In the genomic region with DNA sequence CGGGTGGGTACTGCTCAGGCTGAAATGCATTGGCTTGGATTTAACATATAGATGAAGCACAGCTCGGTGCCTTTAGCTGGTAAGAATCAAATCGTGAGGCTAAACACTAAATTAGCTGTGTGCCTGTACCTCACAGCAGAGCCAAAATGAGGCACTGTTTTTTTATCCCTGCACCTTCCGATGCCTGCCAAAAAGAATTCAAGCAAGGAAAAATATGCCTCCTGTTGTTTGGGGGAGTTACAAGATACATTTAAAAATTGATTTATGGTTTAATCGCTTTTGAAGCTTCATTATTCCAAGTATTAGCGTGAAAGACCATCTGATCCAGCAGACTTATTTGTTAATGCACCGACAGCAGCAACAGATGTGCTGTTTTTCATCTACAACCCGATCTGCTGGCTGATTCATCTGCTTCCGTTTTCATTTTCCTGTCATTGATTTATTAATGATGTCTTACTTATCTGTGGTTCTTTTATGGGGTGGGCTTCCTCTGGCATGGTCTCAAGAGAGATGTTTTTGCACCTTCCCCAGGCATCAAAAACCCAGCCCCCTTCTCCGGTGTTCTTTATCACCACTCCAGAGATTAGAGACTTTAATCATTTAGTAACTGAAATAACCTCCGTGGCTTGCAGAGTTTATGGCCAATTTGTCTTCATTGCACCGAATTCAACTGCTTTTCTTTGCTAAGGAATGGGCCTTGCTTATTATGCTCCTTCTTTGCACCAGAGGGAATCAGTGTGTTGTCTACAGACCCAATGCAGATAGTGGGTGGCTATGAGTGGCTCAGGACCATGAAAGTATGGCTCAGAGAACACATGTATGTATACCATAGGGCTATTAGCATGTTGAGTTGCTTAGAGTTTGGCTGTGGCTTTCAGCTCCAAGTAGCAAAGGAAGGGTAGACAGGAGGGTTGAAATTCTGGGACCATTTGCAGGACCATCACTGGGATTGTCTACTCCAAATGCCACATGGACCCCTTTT, we compare ENCODE assay signal across 15 cellular contexts.
DNase-seq lines count a peak whose midpoint lies in the region; ATAC-seq and TF ChIP-seq lines count a peak whose summit lies in the region.
"Had no signal": no experiment of that assay in that cellular context is flagged by ENCODE, and none has a peak within 500 bp of the region (broad histone marks: within the 10 kb centered on the region; RNA-seq: fewer than 3 reads in every experiment).

No MANE protein-coding gene starts in this region.

- H3K27ac Mint-ChIP-seq in CD8-positive, alpha-beta memory T cell: peak overlapping the region in 2 of 8 donors; percentile 10 to 61
- no peak overlapping the region for H3K27ac Mint-ChIP-seq in activated CD8-positive, alpha-beta T cell treated with anti-CD3 and anti-CD28 coated beads for 36 hours

- peaks cover 3% of the 10 kb centered on the region for H3K4me1 ChIP-seq in CD8-positive, alpha-beta memory T cell (ENCODE audit: insufficient read depth, low read length)
- H3K4me1 ChIP-seq in Loucy (ENCODE audit: insufficient read depth, low read length, poor library complexity, severe bottlenecking): peaks cover 68% of the 10 kb centered on the region
- H3K4me1 ChIP-seq: right lobe of liver had no signal

- POLR2A ChIA-PET in CD8-positive, alpha-beta memory T cell (lab: Charles Lee): no interaction called here
- POLR2A ChIA-PET in activated CD8-positive, alpha-beta T cell treated with anti-CD3 and anti-CD28 coated beads for 36 hours (lab: Charles Lee): no interaction called here

- H3K27ac ChIP-seq in CD8-positive, alpha-beta memory T cell (ENCODE audit: low read depth, low read length): no peak overlapping the region
- H3K27ac ChIP-seq: right lobe of liver had no signal

- DNase-seq in CD8-positive, alpha-beta memory T cell: no peak
- no peak for DNase-seq in activated CD8-positive, alpha-beta T cell treated with anti-CD3 and anti-CD28 coated beads for 36 hours
- DNase-seq in lung microvascular endothelial cell (ENCODE audit: low read depth in 2 of 2) (peak; percentile 52 to 72), putamen (ENCODE audit: low spot score) (no peak)
- DNase-seq: activated CD8-positive, alpha-beta memory T cell treated with anti-CD3 and anti-CD28 coated beads, Interleukin-2, amount 50 U/mL, for 48 hours; effector CD4-positive, alpha-beta T cell; head of caudate nucleus; NCI-H1092; NCI-H526 treated with DMSO at 0.1 percent for 48 hours; right lobe of liver had no signal

- no peaks in the 10 kb centered on the region for H4K20me1 ChIP-seq in Loucy (ENCODE audit: insufficient read depth, low read length, poor library complexity, severe bottlenecking)

- peaks cover 33% of the 10 kb centered on the region for H3F3A ChIP-seq in Loucy (ENCODE audit: low read depth)

- peaks cover 1 to 14% of the 10 kb centered on the region in 2 donors for H3K27me3 Mint-ChIP-seq in CD8-positive, alpha-beta memory T cell
- H3K27me3 Mint-ChIP-seq in activated CD8-positive, alpha-beta T cell treated with anti-CD3 and anti-CD28 coated beads for 36 hours: peaks cover 5% of the 10 kb centered on the region

- no peaks in the 10 kb centered on the region for H3K36me3 ChIP-seq in CD8-positive, alpha-beta memory T cell (ENCODE audit: insufficient read depth, low read length)
- peaks cover 11% of the 10 kb centered on the region; the same call in 1 of the 2 replicates for H3K36me3 ChIP-seq in Loucy (ENCODE audit: insufficient read depth, low read length)
- H3K36me3 ChIP-seq: right lobe of liver had no signal

- H3K27me3 ChIP-seq in CD8-positive, alpha-beta memory T cell (ENCODE audit: insufficient read depth, low read length, poor library complexity, severe bottlenecking): no peaks in the 10 kb centered on the region
- no peaks in the 10 kb centered on the region for H3K27me3 ChIP-seq in Loucy (ENCODE audit: insufficient read depth, low read length, poor library complexity, severe bottlenecking)
- H3K27me3 ChIP-seq: right lobe of liver had no signal

- H3K36me3 Mint-ChIP-seq in CD8-positive, alpha-beta memory T cell: peaks cover 0 to 8% (median 0%) of the 10 kb centered on the region in 3 donors
- no peaks in the 10 kb centered on the region for H3K36me3 Mint-ChIP-seq in activated CD8-positive, alpha-beta T cell treated with anti-CD3 and anti-CD28 coated beads for 36 hours (ENCODE audit: low read depth)

- ATAC-seq in activated CD8-positive, alpha-beta T cell treated with anti-CD3 and anti-CD28 coated beads for 36 hours: no peak
- ATAC-seq in GM19324 (IDR thresholded peaks at IDR 0.05; ENCODE audit: low FRiP score, unreplicated experiment): no peak
- ATAC-seq in GM19351 (IDR thresholded peaks at IDR 0.05; ENCODE audit: unreplicated experiment): no peak
- ATAC-seq in GM21526 (IDR thresholded peaks at IDR 0.05; ENCODE audit: low FRiP score, unreplicated experiment): no peak
- ATAC-seq: right lobe of liver, Right ventricle myocardium inferior had no signal

- CTCF ChIA-PET in CD8-positive, alpha-beta memory T cell (lab: Charles Lee): no interaction called here
- CTCF ChIA-PET in activated CD8-positive, alpha-beta T cell treated with anti-CD3 and anti-CD28 coated beads for 36 hours (lab: Charles Lee): interaction anchor here (1.0 kb wide), 1 partner anchor 12 kb away, joined by 3 read pairs; no protein-coding TSS in a partner anchor

- intact Hi-C loops in activated CD8-positive, alpha-beta T cell treated with anti-CD3 and anti-CD28 coated beads for 36 hours (cut with micrococcal nuclease): no loop called here

- no peaks in the 10 kb centered on the region for H3K9me2 ChIP-seq in Loucy (replicated peaks; ENCODE audit: low read depth, low read length)

- no peaks in the 10 kb centered on the region for H3K9me3 ChIP-seq in CD8-positive, alpha-beta memory T cell (ENCODE audit: low read length)
- H3K9me3 ChIP-seq in Loucy (ENCODE audit: insufficient read depth, low read depth, low read length): peaks cover 25% of the 10 kb centered on the region; the same call in 1 of the 2 replicates
- H3K9me3 ChIP-seq: right lobe of liver had no signal

- H3K9me3 Mint-ChIP-seq in CD8-positive, alpha-beta memory T cell: peaks cover 0 to 17% (median 1%) of the 10 kb centered on the region in 5 donors
- peaks cover 6% of the 10 kb centered on the region for H3K9me3 Mint-ChIP-seq in activated CD8-positive, alpha-beta T cell treated with anti-CD3 and anti-CD28 coated beads for 36 hours

- peak overlapping the region; percentile 74 for H3K4me2 ChIP-seq in Loucy (ENCODE audit: low read depth, low read length, poor library complexity, severe bottlenecking)

- no peak overlapping the region for H2AFZ ChIP-seq in Loucy (ENCODE audit: low read length)

- H3K4me1 Mint-ChIP-seq in CD8-positive, alpha-beta memory T cell: peaks cover 9 to 12% (median 9%) of the 10 kb centered on the region in 3 donors
- H3K4me1 Mint-ChIP-seq in activated CD8-positive, alpha-beta T cell treated with anti-CD3 and anti-CD28 coated beads for 36 hours (ENCODE audit: low read depth): peaks cover 12% of the 10 kb centered on the region

- peak; percentile 41 for TF ChIP-seq CTCF in Loucy (conservative IDR thresholded peaks at IDR 0.05; ENCODE audit: low read length)
- TF ChIP-seq CTCF in activated CD8-positive, alpha-beta T cell treated with anti-CD3 and anti-CD28 coated beads for 36 hours (IDR thresholded peaks at IDR 0.05): no peak

- peaks cover 10% of the 10 kb centered on the region; the same call in 1 of the 2 replicates for H3K79me2 ChIP-seq in Loucy (ENCODE audit: insufficient read depth, low read length)

- peak overlapping the region; percentile 95 for H3K9ac ChIP-seq in Loucy (ENCODE audit: low read depth, low read length, poor library complexity, severe bottlenecking)

- no peak overlapping the region for H3K4me3 ChIP-seq in CD8-positive, alpha-beta memory T cell (ENCODE audit: low read length)
- peak overlapping the region; percentile 59 for H3K4me3 ChIP-seq in Loucy (ENCODE audit: low read length, poor library complexity, severe bottlenecking)
- H3K4me3 ChIP-seq: right lobe of liver had no signal

- H3K4me3 Mint-ChIP-seq in CD8-positive, alpha-beta memory T cell: peak overlapping the region in 6 of 7 donors; percentile 58 to 86 (median 64)
- peak overlapping the region; percentile 27 for H3K4me3 Mint-ChIP-seq in activated CD8-positive, alpha-beta T cell treated with anti-CD3 and anti-CD28 coated beads for 36 hours

Comparison
In these comparisons a context has a peak if more than half of its experiments do, and no peak if none do; other contexts are left out.
1. DNase-seq: peak in lung microvascular endothelial cell (2 of 2); none in CD8-positive, alpha-beta memory T cell (0 of 5), activated CD8-positive, alpha-beta T cell treated with anti-CD3 and anti-CD28 coated beads for 36 hours (single experiment) and putamen (single experiment).